14 cellular contexts compared by ENCODE assay signal in the genomic region with DNA sequence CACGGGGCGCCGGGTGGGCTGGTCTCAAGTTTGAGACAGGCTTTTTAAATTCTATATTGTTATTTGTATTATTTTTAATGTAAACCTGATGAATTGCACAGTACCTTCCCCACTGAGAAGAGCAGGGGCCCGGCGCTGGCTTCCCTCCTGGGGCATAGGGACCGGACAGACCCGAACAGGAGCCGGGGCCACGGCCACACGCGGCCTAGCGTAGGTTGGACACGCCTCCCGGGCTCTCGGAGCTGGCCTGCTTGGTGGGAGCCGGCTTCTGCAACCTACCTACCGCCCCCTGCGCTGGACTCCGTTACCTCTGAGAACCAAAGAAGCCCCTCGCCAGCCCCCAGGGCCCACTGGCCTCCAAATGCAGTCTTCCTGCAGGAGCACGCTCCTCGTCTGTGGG. TPM values are rescaled to one million over a fixed set of nuclear protein-coding genes. Genes with fewer than 3 reads are reported as not detected.
DNase-seq lines count a peak whose midpoint lies in the region; ATAC-seq and TF ChIP-seq lines count a peak whose summit lies in the region.
"Had no signal": no experiment of that assay in that cellular context is flagged by ENCODE, and none has a peak within 500 bp of the region (broad histone marks: within the 10 kb centered on the region; RNA-seq: fewer than 3 reads in every experiment).

No MANE protein-coding gene starts in this region.

- H3K27me3 ChIP-seq in GM23248 (replicated peaks; ENCODE audit: insufficient read depth) (no peaks in the 10 kb centered on the region; the same call in 1 of the 2 replicates), H7 (ENCODE audit: control insufficient read depth, insufficient read depth, low read length) (no peaks in the 10 kb centered on the region)

- TF ChIP-seq CTCF in choroid plexus epithelial cell (conservative IDR thresholded peaks at IDR 0.05; ENCODE audit: low read depth, low read length), result no peak

- H3K9ac ChIP-seq in GM23248, result no peak overlapping the region

- H3K4me1 ChIP-seq in GM23248 (ENCODE audit: insufficient read depth), result peaks cover 11% of the 10 kb centered on the region

- peak overlapping the region; percentile 60; the same call in 1 of the 2 replicates for H2AFZ ChIP-seq in GM23248

- H3K27ac ChIP-seq in GM23248, result no peak overlapping the region

- no peak for ATAC-seq in HG03039 (IDR thresholded peaks at IDR 0.05; ENCODE audit: unreplicated experiment)
- ATAC-seq: HCT116 had no signal

- no peaks in the 10 kb centered on the region for H3K79me2 ChIP-seq in GM23248 (ENCODE audit: insufficient read depth)

- no peaks in the 10 kb centered on the region for H4K20me1 ChIP-seq in GM23248 (ENCODE audit: insufficient read depth)

- H3K4me3 ChIP-seq in GM23248 (no peak overlapping the region), H7 (ENCODE audit: insufficient read depth, low read depth, low read length) (no peak overlapping the region), choroid plexus epithelial cell (ENCODE audit: low read depth, low read length) (peak overlapping the region; percentile 24)

- H3K36me3 ChIP-seq in GM23248 (ENCODE audit: low read depth) (no peaks in the 10 kb centered on the region), H7 (replicated peaks; ENCODE audit: control insufficient read depth, insufficient read depth, low read length) (no peaks in the 10 kb centered on the region)

- H3F3A ChIP-seq in GM23248 (ENCODE audit: insufficient read depth), result no peaks in the 10 kb centered on the region

- no peaks in the 10 kb centered on the region for H3K9me2 ChIP-seq in GM23248 (ENCODE audit: insufficient read depth)

- no peaks in the 10 kb centered on the region for H3K9me3 ChIP-seq in GM23248 (ENCODE audit: low read depth)

- WGBS in GM23248 (ENCODE audit: low coverage in 1 of 2, low lambda C conversion rate in 2 of 2, missing lambda C conversion rate in 2 of 2), 2 experiments, result 83 to 84% methylated on average over 22 of the region's 22 CpGs

- H3K4me2 ChIP-seq in GM23248 (ENCODE audit: unreplicated experiment), result no peak overlapping the region

- in situ Hi-C loops in GM23248 (cut with MboI), result no loop called here

- DNase-seq in GM23248, result no peak
- DNase-seq in H7, result peak; percentile 54
- DNase-seq in choroid plexus epithelial cell (ENCODE audit: low read depth), result no peak
- no peak for DNase-seq in ureter (ENCODE audit: low spot score)
- DNase-seq in T-helper 1 cell, result no peak
- DNase-seq: C1 segment of cervical spinal cord; Calu3; CD4-positive, alpha-beta memory T cell; COR-L47; DMS53; DMS79 treated with DMSO at 0.1 percent for 48 hours; GOT3 had no signal

RNA-seq across cellular contexts. Expression of a gene that starts 19.8 kb away (rescaled TPM):
- 11.0 and 11.7 TPM in 2 replicates for total RNA-seq in GM23248 (2014; rRNA removed; shearing (Covaris generic))
- 12.8 and 13.8 TPM in 2 replicates for polyA plus RNA-seq in GM23248 (2016; fragmentation: Nextera tagmentation; extraction: Ambion mirVana)
- total RNA-seq in H7 (2014; rRNA removed; shearing (Covaris generic)), result 7.1 and 10.7 TPM in 2 replicates
- total RNA-seq in ureter, result 16.8 TPM
